Comparison of ENCODE assay signal across 13 cellular contexts in genomic region chr14:39446131-39446744, GRCh38. TPM values are rescaled to one million over a fixed set of nuclear protein-coding genes. Genes with fewer than 3 reads are reported as not detected.
DNase-seq lines count a peak whose midpoint lies in the region; ATAC-seq and TF ChIP-seq lines count a peak whose summit lies in the region.
"Had no signal": no experiment of that assay in that cellular context is flagged by ENCODE, and none has a peak within 500 bp of the region (broad histone marks: within the 10 kb centered on the region; RNA-seq: fewer than 3 reads in every experiment).

No MANE protein-coding gene starts in this region.

- TF ChIP-seq CTCF in body of pancreas (IDR thresholded peaks at IDR 0.05), result no peak

- H3K27me3 ChIP-seq in body of pancreas, result no peaks in the 10 kb centered on the region

- H3K9me3 ChIP-seq in body of pancreas, result no peaks in the 10 kb centered on the region

- peak; percentile 39 for ATAC-seq in activated CD8-positive, alpha-beta memory T cell treated with anti-CD3 and anti-CD28 coated beads, Interleukin-2, amount 10 ng/mL, durations not matched to agents 7 days and 5 days
- peak; percentile 72 for ATAC-seq in GM21723 (IDR thresholded peaks at IDR 0.05; ENCODE audit: unreplicated experiment)
- peak; percentile 33 for ATAC-seq in HG03159 (IDR thresholded peaks at IDR 0.05; ENCODE audit: unreplicated experiment)
- ATAC-seq in stimulated activated naive B cell treated with anti-CD40 and anti-IgM and Interleukin-4, amounts not matched to agents 10 μg/mL and 1 μg/mL and 100 μg/mL, for 72 hours (replicated peaks), result peak; percentile 54 to 67
- no peak for ATAC-seq in body of pancreas
- ATAC-seq: natural killer cell treated with Interleukin-12 subunit alpha and Interleukin-12 subunit beta and Interleukin-15 and Interleukin-18, amount 100 ng/mL, for 72 hours had no signal

- no peaks in the 10 kb centered on the region for H3K27me3 Mint-ChIP-seq in activated CD8-positive, alpha-beta memory T cell treated with anti-CD3 and anti-CD28 coated beads, Interleukin-2, amount 10 ng/mL, durations not matched to agents 7 days and 5 days
- H3K27me3 Mint-ChIP-seq in stimulated activated naive B cell treated with anti-CD40 and anti-IgM and Interleukin-4, amounts not matched to agents 10 μg/mL and 1 μg/mL and 100 μg/mL, for 72 hours, result peaks cover 0 to 8% of the 10 kb centered on the region in 2 donors

- no peak overlapping the region for H3K4me3 Mint-ChIP-seq in activated CD8-positive, alpha-beta memory T cell treated with anti-CD3 and anti-CD28 coated beads, Interleukin-2, amount 10 ng/mL, durations not matched to agents 7 days and 5 days
- peak overlapping the region in 1 of 2 donors; percentile 28 for H3K4me3 Mint-ChIP-seq in stimulated activated naive B cell treated with anti-CD40 and anti-IgM and Interleukin-4, amounts not matched to agents 10 μg/mL and 1 μg/mL and 100 μg/mL, for 72 hours
- H3K4me3 Mint-ChIP-seq: natural killer cell treated with Interleukin-12 subunit alpha and Interleukin-12 subunit beta and Interleukin-15 and Interleukin-18, amount 100 ng/mL, for 72 hours had no signal

- H3K4me1 Mint-ChIP-seq in activated CD8-positive, alpha-beta memory T cell treated with anti-CD3 and anti-CD28 coated beads, Interleukin-2, amount 10 ng/mL, durations not matched to agents 7 days and 5 days, result peaks cover 30% of the 10 kb centered on the region
- peaks cover 15 to 26% of the 10 kb centered on the region in 2 donors for H3K4me1 Mint-ChIP-seq in stimulated activated naive B cell treated with anti-CD40 and anti-IgM and Interleukin-4, amounts not matched to agents 10 μg/mL and 1 μg/mL and 100 μg/mL, for 72 hours

- TF ChIP-seq POLR2A in body of pancreas (IDR thresholded peaks at IDR 0.05), result no peak

- H3K36me3 Mint-ChIP-seq in activated CD8-positive, alpha-beta memory T cell treated with anti-CD3 and anti-CD28 coated beads, Interleukin-2, amount 10 ng/mL, durations not matched to agents 7 days and 5 days, result peaks cover 4% of the 10 kb centered on the region
- H3K36me3 Mint-ChIP-seq in stimulated activated naive B cell treated with anti-CD40 and anti-IgM and Interleukin-4, amounts not matched to agents 10 μg/mL and 1 μg/mL and 100 μg/mL, for 72 hours, result peaks cover 2 to 9% of the 10 kb centered on the region in 2 donors
- H3K36me3 Mint-ChIP-seq: natural killer cell treated with Interleukin-12 subunit alpha and Interleukin-12 subunit beta and Interleukin-15 and Interleukin-18, amount 100 ng/mL, for 72 hours had no signal

- no peaks in the 10 kb centered on the region for H3K4me1 ChIP-seq in body of pancreas

- H3K27ac Mint-ChIP-seq in activated CD8-positive, alpha-beta memory T cell treated with anti-CD3 and anti-CD28 coated beads, Interleukin-2, amount 10 ng/mL, durations not matched to agents 7 days and 5 days, result no peak overlapping the region
- no peak overlapping the region for H3K27ac Mint-ChIP-seq in stimulated activated naive B cell treated with anti-CD40 and anti-IgM and Interleukin-4, amounts not matched to agents 10 μg/mL and 1 μg/mL and 100 μg/mL, for 72 hours
- H3K27ac Mint-ChIP-seq: natural killer cell treated with Interleukin-12 subunit alpha and Interleukin-12 subunit beta and Interleukin-15 and Interleukin-18, amount 100 ng/mL, for 72 hours had no signal

- H3K27ac ChIP-seq in body of pancreas, result no peak overlapping the region
- H3K27ac ChIP-seq: coronary artery, VCaP had no signal

- DNase-seq in activated CD8-positive, alpha-beta memory T cell treated with anti-CD3 and anti-CD28 coated beads, Interleukin-2, amount 10 ng/mL, durations not matched to agents 7 days and 5 days, result no peak
- DNase-seq in activated CD8-positive, alpha-beta memory T cell treated with anti-CD3 and anti-CD28 coated beads, Interleukin-2, amount 50 U/mL, for 48 hours, result no peak
- DNase-seq in stimulated activated naive B cell treated with anti-CD40 and anti-IgM and Interleukin-4, amounts not matched to agents 10 μg/mL and 1 μg/mL and 100 μg/mL, for 72 hours, result no peak
- DNase-seq in NCI-H1105 (lab: John Stamatoyannopoulos, UW), result no peak
- no peak for DNase-seq in D341Med (ENCODE audit: low spot score)
- no peak for DNase-seq in body of pancreas
- DNase-seq: activated gamma-delta T cell treated with Interleukin-2 at 50 U/mL for 16 hours, DMS153 had no signal

- no peaks in the 10 kb centered on the region for H3K9me3 Mint-ChIP-seq in activated CD8-positive, alpha-beta memory T cell treated with anti-CD3 and anti-CD28 coated beads, Interleukin-2, amount 10 ng/mL, durations not matched to agents 7 days and 5 days (ENCODE audit: low read depth)
- H3K9me3 Mint-ChIP-seq in stimulated activated naive B cell treated with anti-CD40 and anti-IgM and Interleukin-4, amounts not matched to agents 10 μg/mL and 1 μg/mL and 100 μg/mL, for 72 hours, result peaks cover 4 to 5% of the 10 kb centered on the region in 2 donors
- H3K9me3 Mint-ChIP-seq: natural killer cell treated with Interleukin-12 subunit alpha and Interleukin-12 subunit beta and Interleukin-15 and Interleukin-18, amount 100 ng/mL, for 72 hours had no signal

- intact Hi-C loops in body of pancreas (cut with DNase I), result no loop called here

- WGBS in body of pancreas, 2 donors, result 89% methylated on average over 1 of the region's 1 CpG

- H3K36me3 ChIP-seq in body of pancreas (replicated peaks in 1 of 2; ENCODE audit: insufficient read depth in 1 of 2, low read depth in 2 of 2), result no peaks in the 10 kb centered on the region

- CTCF ChIA-PET in activated CD8-positive, alpha-beta memory T cell treated with anti-CD3 and anti-CD28 coated beads, Interleukin-2, amount 10 ng/mL, durations not matched to agents 7 days and 5 days (lab: Charles Lee), result no interaction called here

- no peak overlapping the region for H3K4me3 ChIP-seq in body of pancreas
- H3K4me3 ChIP-seq: coronary artery had no signal

RNA-seq across cellular contexts. Expression of gene FBXO33, which starts 14.0 kb away (rescaled TPM):
- 10 to 100 TPM; 17.5 to 19.9 TPM for total RNA-seq in activated CD8-positive, alpha-beta memory T cell treated with anti-CD3 and anti-CD28 coated beads, Interleukin-2, amount 10 ng/mL, durations not matched to agents 7 days and 5 days
- 10 to 100 TPM; 11.9 to 13.2 TPM for total RNA-seq in body of pancreas
